ENCODE assay signal across 8 cellular contexts in the genomic region with DNA sequence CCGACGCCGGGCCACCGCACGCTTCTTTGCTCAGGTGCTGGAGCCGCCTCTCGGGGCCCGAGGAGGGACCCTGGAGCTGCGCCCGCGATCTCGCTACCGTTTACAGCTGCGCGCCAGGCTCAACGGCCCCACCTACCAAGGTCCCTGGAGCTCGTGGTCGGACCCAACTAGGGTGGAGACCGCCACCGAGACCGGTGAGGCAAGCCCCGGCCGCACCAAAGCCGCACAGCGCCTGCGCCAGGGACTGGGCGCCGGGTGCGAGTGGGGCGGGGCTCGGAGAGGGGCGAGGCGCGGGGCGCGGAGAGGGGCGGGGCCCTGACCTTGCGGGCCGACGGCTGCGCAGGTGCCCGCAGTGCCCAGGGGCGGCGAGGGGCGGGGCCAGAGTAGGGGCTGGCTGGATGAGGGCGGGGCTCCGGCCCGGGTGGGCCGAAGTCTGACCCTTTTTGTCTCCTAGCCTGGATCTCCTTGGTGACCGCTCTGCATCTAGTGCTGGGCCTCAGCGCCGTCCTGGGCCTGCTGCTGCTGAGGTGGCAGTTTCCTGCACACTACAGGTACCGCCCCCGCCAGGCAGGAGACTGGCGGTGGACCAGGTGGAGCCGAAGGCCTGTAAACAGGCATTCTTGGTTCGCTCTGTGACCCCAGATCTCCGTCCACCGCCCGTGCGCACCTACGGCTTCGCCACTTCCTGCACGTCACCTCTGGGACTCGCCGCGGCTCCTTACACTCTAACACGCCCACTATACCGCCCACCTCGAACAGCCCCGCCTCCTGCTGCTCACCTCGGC. TPM values are rescaled to one million over a fixed set of nuclear protein-coding genes. Genes with fewer than 3 reads are reported as not detected.
DNase-seq lines count a peak whose midpoint lies in the region; ATAC-seq and TF ChIP-seq lines count a peak whose summit lies in the region.

No MANE protein-coding gene starts in this region.

- peak overlapping the region; percentile 67 for H3K4me3 Mint-ChIP-seq in T-helper 1 cell treated with Interleukin-12 subunit alpha and Interleukin-12 subunit beta and Interleukin-4 antibody, amounts not matched to agents 30 μg/mL and 1 μg/mL, for 36 hours

- 8 to 47% methylated on average over 72 of the region's 72 CpGs for WGBS in sigmoid colon, 2 donors

- H3K4me3 ChIP-seq in breast epithelium (peak overlapping the region; percentile 48 to 74 (median 67)), iPS-20b (ENCODE audit: low read length) (peak overlapping the region; percentile 87), sigmoid colon (peak overlapping the region; percentile 47 to 62 (median 60))

- TF ChIP-seq CTCF in breast epithelium (IDR thresholded peaks at IDR 0.05) (no peak), sigmoid colon (IDR thresholded peaks at IDR 0.05) (no peak)

- TF ChIP-seq POLR2A in GM18526 (IDR thresholded peaks at IDR 0.05; ENCODE audit: extremely low read depth, insufficient read length) (peak; percentile 35), breast epithelium (IDR thresholded peaks at IDR 0.05) (peak; percentile 41), sigmoid colon (IDR thresholded peaks at IDR 0.05) (no peak)

- H3K9me3 ChIP-seq in breast epithelium (no peaks in the 10 kb centered on the region), iPS-20b (ENCODE audit: insufficient read depth, low read depth, low read length) (no peaks in the 10 kb centered on the region), sigmoid colon (no peaks in the 10 kb centered on the region)

- H3K9me3 Mint-ChIP-seq in T-helper 1 cell treated with Interleukin-12 subunit alpha and Interleukin-12 subunit beta and Interleukin-4 antibody, amounts not matched to agents 30 μg/mL and 1 μg/mL, for 36 hours: no peaks in the 10 kb centered on the region

- H3K27me3 ChIP-seq in breast epithelium (no peaks in the 10 kb centered on the region), iPS-20b (ENCODE audit: insufficient read depth, low read length) (peaks cover 20% of the 10 kb centered on the region), sigmoid colon (no peaks in the 10 kb centered on the region)

- H3K36me3 ChIP-seq in breast epithelium: no peaks in the 10 kb centered on the region
- no peaks in the 10 kb centered on the region for H3K36me3 ChIP-seq in iPS-20b (ENCODE audit: insufficient read depth, low read depth, low read length)
- no peaks in the 10 kb centered on the region for H3K36me3 ChIP-seq in sigmoid colon

- H3K27ac Mint-ChIP-seq in T-helper 1 cell treated with Interleukin-12 subunit alpha and Interleukin-12 subunit beta and Interleukin-4 antibody, amounts not matched to agents 30 μg/mL and 1 μg/mL, for 36 hours: peak overlapping the region; percentile 75

- ATAC-seq in GM21619 (IDR thresholded peaks at IDR 0.05; ENCODE audit: unreplicated experiment): no peak

- peaks cover 10% of the 10 kb centered on the region for H3K4me1 Mint-ChIP-seq in T-helper 1 cell treated with Interleukin-12 subunit alpha and Interleukin-12 subunit beta and Interleukin-4 antibody, amounts not matched to agents 30 μg/mL and 1 μg/mL, for 36 hours (ENCODE audit: low read depth)

- no peak for TF ChIP-seq EP300 in sigmoid colon (IDR thresholded peaks at IDR 0.05)

- H3K36me3 Mint-ChIP-seq in T-helper 1 cell treated with Interleukin-12 subunit alpha and Interleukin-12 subunit beta and Interleukin-4 antibody, amounts not matched to agents 30 μg/mL and 1 μg/mL, for 36 hours (ENCODE audit: low read depth): no peaks in the 10 kb centered on the region

- H3K4me1 ChIP-seq in breast epithelium (no peaks in the 10 kb centered on the region), iPS-20b (ENCODE audit: insufficient read depth, low read length) (peaks cover 14% of the 10 kb centered on the region; the same call in 1 of the 2 replicates), sigmoid colon (peaks cover 0 to 23% (median 16%) of the 10 kb centered on the region in 4 donors)

- H3K27me3 Mint-ChIP-seq in T-helper 1 cell treated with Interleukin-12 subunit alpha and Interleukin-12 subunit beta and Interleukin-4 antibody, amounts not matched to agents 30 μg/mL and 1 μg/mL, for 36 hours (ENCODE audit: low read depth): peaks cover 4% of the 10 kb centered on the region

- H3K9ac ChIP-seq in iPS-20b (ENCODE audit: low read depth, low read length): peak overlapping the region; percentile 87

- intact Hi-C loops in breast epithelium (cut with DNase I; ENCODE audit: low total_unique reads) (no loop called here), sigmoid colon (cut with DNase I) (loop anchor here (5.0 kb wide), 1 partner anchor 112 kb away; no protein-coding TSS in a partner anchor)

- H3K27ac ChIP-seq in breast epithelium: peak overlapping the region; percentile 97 to 99
- peak overlapping the region; percentile 85 for H3K27ac ChIP-seq in iPS-20b (ENCODE audit: low read length)
- peak overlapping the region; percentile 82 to 94 (median 88) for H3K27ac ChIP-seq in sigmoid colon

- DNase-seq in NCI-H1105 (lab: John Stamatoyannopoulos, UW): peak; percentile 97
- DNase-seq in breast epithelium (ENCODE audit: low spot score in 2 of 2): peak; percentile 91 to 92
- DNase-seq in sigmoid colon: peak; percentile 91
- DNase-seq in foreskin melanocyte: no peak

RNA-seq across cellular contexts. Expression of gene CDC20, which starts 9.8 kb away (rescaled TPM):
- total RNA-seq in breast epithelium (1 to 10 TPM; 1.3 to 5.8 (median 1.3) TPM), sigmoid colon (1 to 10 TPM in 2 of 4 donors, under 1 TPM in 2; 0.66 to 3.4 (median 1.2) TPM)
- polyA plus RNA-seq in sigmoid colon: 10 to 100 TPM; 11.4 to 65.7 (median 17.1) TPM

RNA-seq across cellular contexts. Expression of gene MPL, which starts 11.4 kb away (rescaled TPM):
- not detected for total RNA-seq in breast epithelium
- total RNA-seq in sigmoid colon: not detected
- not detected for polyA plus RNA-seq in sigmoid colon

RNA-seq across cellular contexts. Expression of gene ELOVL1, which starts 18.8 kb away (rescaled TPM):
- total RNA-seq in breast epithelium: 10 to 100 TPM; 45.9 to 60.6 (median 55.5) TPM
- 10 to 100 TPM; 26.8 to 39.6 (median 29.5) TPM for total RNA-seq in sigmoid colon
- 100 to 1,000 TPM in 1 of 3 donors, 10 to 100 TPM in 2; 43.2 to 155 (median 63.6) TPM for polyA plus RNA-seq in sigmoid colon

RNA-seq across cellular contexts. Expression of gene MED8, which starts 40.6 kb away (rescaled TPM):
- total RNA-seq in breast epithelium (10 to 100 TPM; 38.3 to 42.9 (median 38.8) TPM), sigmoid colon (10 to 100 TPM; 25.3 to 33.4 (median 29.6) TPM)
- polyA plus RNA-seq in sigmoid colon: 10 to 100 TPM; 34.2 to 43.9 (median 36.6) TPM

RNA-seq across cellular contexts. Expression of gene SZT2, which starts 40.7 kb away (rescaled TPM):
- total RNA-seq in breast epithelium (10 to 100 TPM; 29.1 to 49.2 (median 44.3) TPM), sigmoid colon (10 to 100 TPM; 19.1 to 47.4 (median 25.2) TPM)
- 10 to 100 TPM in 1 of 3 donors, 1 to 10 TPM in 2; 4.6 to 39.2 (median 4.8) TPM for polyA plus RNA-seq in sigmoid colon

Comparison
In these comparisons a context has a peak if more than half of its experiments do, and no peak if none do; other contexts are left out.
1. POLR2A ChIP-seq: peak in GM18526 (single experiment) and breast epithelium (single experiment); none in sigmoid colon (0 of 2).
2. Peak in every context shown above with its lines, with median percentiles within 50 percentile points of each other: H3K27ac ChIP-seq and H3K4me3 ChIP-seq.